ENCODE assay signal across 7 cellular contexts in the genomic region with DNA sequence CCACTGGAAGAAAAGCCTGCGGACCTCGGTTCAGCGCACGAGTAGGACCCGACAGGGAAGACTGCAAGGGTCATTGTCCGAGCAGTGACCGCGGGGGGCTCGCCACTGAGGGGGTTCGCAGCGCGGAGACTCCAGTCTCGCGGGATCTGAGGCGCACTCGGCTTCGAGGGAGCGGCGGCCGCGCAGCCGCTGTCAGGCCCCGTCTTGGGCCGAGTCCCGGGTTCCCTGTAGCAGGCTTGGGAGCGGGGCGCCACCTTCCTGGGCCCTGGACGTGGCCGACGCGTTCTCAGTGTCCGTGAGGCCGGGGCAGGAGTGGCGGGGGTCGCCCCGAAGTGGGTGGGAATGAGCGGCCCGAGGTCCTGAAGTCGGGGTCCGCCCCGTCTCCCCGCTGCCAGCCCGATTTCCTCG. TPM values are rescaled to one million over a fixed set of nuclear protein-coding genes. Genes with fewer than 3 reads are reported as not detected.
DNase-seq lines count a peak whose midpoint lies in the region; ATAC-seq, FAIRE-seq and TF ChIP-seq lines count a peak whose summit lies in the region.

No MANE protein-coding gene starts in this region.

- WGBS in heart left ventricle, 4 donors: 22 to 35% (median 24%) methylated on average over 33 to 44 of the region's 44 CpGs

- H3K4me3 Mint-ChIP-seq in WTC11: peak overlapping the region; percentile 67

- peak; percentile 3 for ATAC-seq in HG02571 (IDR thresholded peaks at IDR 0.05; ENCODE audit: unreplicated experiment)
- ATAC-seq in WTC11: peak; percentile 1
- peak in 2 of 4 donors; percentile 0 to 1 for ATAC-seq in heart left ventricle

- POLR2A ChIA-PET in WTC11 (lab: Charles Lee): interaction anchor here (1.0 to 1.7 kb wide), 5 partner anchors 8 to 140 kb away, joined by 3 to 7 read pairs (median 5); no protein-coding TSS in a partner anchor

- H3K9me3 Mint-ChIP-seq in WTC11: no peaks in the 10 kb centered on the region

- peak overlapping the region; percentile 95 for H3K27ac Mint-ChIP-seq in WTC11

- peaks cover 45% of the 10 kb centered on the region for H3K36me3 Mint-ChIP-seq in WTC11

- peaks cover 39% of the 10 kb centered on the region for H3K4me1 Mint-ChIP-seq in WTC11

- H3K27me3 Mint-ChIP-seq in WTC11 (ENCODE audit: low read depth): no peaks in the 10 kb centered on the region

- intact Hi-C loops in heart left ventricle (cut with DNase I): loop anchor here in 7 of 10 donors (5.0 to 10.0 kb wide), 11 partner anchors 80 to 780 kb away; a partner anchor contains a TSS

- H3K4me1 ChIP-seq in heart left ventricle: peaks cover 8 to 72% (median 64%) of the 10 kb centered on the region in 12 donors

- no peaks in the 10 kb centered on the region for H3K27me3 ChIP-seq in heart left ventricle

- CTCF ChIA-PET in WTC11 (lab: Charles Lee): interaction anchor here (0.6 to 3.0 kb wide), 7 partner anchors 8 to 271 kb away, joined by 3 to 27 read pairs (median 5); no protein-coding TSS in a partner anchor

- no peak for TF ChIP-seq POLR2A in heart left ventricle (IDR thresholded peaks at IDR 0.05)

- H3K27ac ChIP-seq in heart left ventricle: peak overlapping the region; percentile 86 to 100 (median 98)
- peak overlapping the region; percentile 34 to 99 (median 96) for H3K27ac ChIP-seq in skin epidermis

- no peak for TF ChIP-seq CTCF in WTC11 (IDR thresholded peaks at IDR 0.05)
- TF ChIP-seq CTCF in heart left ventricle (IDR thresholded peaks at IDR 0.05): no peak

- no peaks in the 10 kb centered on the region for H3K9me3 ChIP-seq in heart left ventricle

- FAIRE-seq in RCC 7860 (lab: Jason Lieb, UNC): no peak

- no peak for DNase-seq in WTC11 (ENCODE audit: low spot score)
- DNase-seq in heart left ventricle: peak in 3 of 5 donors; percentile 42 to 51 (median 44)
- no peak for DNase-seq in NCI-H2171 treated with DMSO at 0.1 percent for 48 hours (lab: John Stamatoyannopoulos, UW)
- no peak for DNase-seq in activated CD4-positive, CD25-positive, alpha-beta regulatory T cell treated with anti-CD3 and anti-CD28 coated beads, Interleukin-2, amount 50 U/mL, for 72 hours
- no peak for DNase-seq in RCC 7860 (ENCODE audit: low spot score)

- H3K4me3 ChIP-seq in heart left ventricle (peak overlapping the region; percentile 48 to 98 (median 73)), skin epidermis (peak overlapping the region; percentile 45 to 72 (median 59))

- H3K36me3 ChIP-seq in heart left ventricle: peaks cover 2 to 81% (median 62%) of the 10 kb centered on the region in 9 donors

TF ChIP-seq in WTC11, 78 proteins besides CTCF, POLR2A, EP300 and RAD21 (continues in another document):
- TF ChIP-seq NFATC4 (CRISPR knock-in tag; IDR thresholded peaks at IDR 0.05): peak; percentile 66; the same call in 1 of the 2 replicates
- TF ChIP-seq, protein P1, sequence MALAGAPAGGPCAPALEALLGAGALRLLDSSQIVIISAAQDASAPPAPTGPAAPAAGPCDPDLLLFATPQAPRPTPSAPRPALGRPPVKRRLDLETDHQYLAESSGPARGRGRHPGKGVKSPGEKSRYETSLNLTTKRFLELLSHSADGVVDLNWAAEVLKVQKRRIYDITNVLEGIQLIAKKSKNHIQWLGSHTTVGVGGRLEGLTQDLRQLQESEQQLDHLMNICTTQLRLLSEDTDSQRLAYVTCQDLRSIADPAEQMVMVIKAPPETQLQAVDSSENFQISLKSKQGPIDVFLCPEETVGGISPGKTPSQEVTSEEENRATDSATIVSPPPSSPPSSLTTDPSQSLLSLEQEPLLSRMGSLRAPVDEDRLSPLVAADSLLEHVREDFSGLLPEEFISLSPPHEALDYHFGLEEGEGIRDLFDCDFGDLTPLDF (CRISPR knock-in tag; IDR thresholded peaks at IDR 0.05): peak; percentile 68; the same call in 1 of the 2 replicates
- 0 out of 2 replicates have a peak, but pooled peaks have one; percentile 15 for TF ChIP-seq CREB1 (CRISPR knock-in tag; IDR thresholded peaks at IDR 0.05)
- TF ChIP-seq, protein P2, sequence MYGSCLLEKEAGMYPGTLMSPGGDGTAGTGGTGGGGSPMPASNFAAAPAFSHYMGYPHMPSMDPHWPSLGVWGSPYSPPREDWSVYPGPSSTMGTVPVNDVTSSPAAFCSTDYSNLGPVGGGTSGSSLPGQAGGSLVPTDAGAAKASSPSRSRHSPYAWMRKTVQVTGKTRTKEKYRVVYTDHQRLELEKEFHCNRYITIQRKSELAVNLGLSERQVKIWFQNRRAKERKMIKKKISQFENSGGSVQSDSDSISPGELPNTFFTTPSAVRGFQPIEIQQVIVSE (CRISPR knock-in tag; IDR thresholded peaks at IDR 0.05; ENCODE audit: borderline replicate concordance): no peak
- TF ChIP-seq, protein P3, sequence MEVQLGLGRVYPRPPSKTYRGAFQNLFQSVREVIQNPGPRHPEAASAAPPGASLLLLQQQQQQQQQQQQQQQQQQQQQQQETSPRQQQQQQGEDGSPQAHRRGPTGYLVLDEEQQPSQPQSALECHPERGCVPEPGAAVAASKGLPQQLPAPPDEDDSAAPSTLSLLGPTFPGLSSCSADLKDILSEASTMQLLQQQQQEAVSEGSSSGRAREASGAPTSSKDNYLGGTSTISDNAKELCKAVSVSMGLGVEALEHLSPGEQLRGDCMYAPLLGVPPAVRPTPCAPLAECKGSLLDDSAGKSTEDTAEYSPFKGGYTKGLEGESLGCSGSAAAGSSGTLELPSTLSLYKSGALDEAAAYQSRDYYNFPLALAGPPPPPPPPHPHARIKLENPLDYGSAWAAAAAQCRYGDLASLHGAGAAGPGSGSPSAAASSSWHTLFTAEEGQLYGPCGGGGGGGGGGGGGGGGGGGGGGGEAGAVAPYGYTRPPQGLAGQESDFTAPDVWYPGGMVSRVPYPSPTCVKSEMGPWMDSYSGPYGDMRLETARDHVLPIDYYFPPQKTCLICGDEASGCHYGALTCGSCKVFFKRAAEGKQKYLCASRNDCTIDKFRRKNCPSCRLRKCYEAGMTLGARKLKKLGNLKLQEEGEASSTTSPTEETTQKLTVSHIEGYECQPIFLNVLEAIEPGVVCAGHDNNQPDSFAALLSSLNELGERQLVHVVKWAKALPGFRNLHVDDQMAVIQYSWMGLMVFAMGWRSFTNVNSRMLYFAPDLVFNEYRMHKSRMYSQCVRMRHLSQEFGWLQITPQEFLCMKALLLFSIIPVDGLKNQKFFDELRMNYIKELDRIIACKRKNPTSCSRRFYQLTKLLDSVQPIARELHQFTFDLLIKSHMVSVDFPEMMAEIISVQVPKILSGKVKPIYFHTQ (CRISPR knock-in tag; IDR thresholded peaks at IDR 0.05): peak; percentile 83; the same call in 1 of the 2 replicates
- TF ChIP-seq NR1H2 (CRISPR knock-in tag; IDR thresholded peaks at IDR 0.05): no peak
- TF ChIP-seq, protein P4, sequence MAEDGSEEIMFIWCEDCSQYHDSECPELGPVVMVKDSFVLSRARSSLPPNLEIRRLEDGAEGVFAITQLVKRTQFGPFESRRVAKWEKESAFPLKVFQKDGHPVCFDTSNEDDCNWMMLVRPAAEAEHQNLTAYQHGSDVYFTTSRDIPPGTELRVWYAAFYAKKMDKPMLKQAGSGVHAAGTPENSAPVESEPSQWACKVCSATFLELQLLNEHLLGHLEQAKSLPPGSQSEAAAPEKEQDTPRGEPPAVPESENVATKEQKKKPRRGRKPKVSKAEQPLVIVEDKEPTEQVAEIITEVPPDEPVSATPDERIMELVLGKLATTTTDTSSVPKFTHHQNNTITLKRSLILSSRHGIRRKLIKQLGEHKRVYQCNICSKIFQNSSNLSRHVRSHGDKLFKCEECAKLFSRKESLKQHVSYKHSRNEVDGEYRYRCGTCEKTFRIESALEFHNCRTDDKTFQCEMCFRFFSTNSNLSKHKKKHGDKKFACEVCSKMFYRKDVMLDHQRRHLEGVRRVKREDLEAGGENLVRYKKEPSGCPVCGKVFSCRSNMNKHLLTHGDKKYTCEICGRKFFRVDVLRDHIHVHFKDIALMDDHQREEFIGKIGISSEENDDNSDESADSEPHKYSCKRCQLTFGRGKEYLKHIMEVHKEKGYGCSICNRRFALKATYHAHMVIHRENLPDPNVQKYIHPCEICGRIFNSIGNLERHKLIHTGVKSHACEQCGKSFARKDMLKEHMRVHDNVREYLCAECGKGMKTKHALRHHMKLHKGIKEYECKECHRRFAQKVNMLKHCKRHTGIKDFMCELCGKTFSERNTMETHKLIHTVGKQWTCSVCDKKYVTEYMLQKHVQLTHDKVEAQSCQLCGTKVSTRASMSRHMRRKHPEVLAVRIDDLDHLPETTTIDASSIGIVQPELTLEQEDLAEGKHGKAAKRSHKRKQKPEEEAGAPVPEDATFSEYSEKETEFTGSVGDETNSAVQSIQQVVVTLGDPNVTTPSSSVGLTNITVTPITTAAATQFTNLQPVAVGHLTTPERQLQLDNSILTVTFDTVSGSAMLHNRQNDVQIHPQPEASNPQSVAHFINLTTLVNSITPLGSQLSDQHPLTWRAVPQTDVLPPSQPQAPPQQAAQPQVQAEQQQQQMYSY (CRISPR knock-in tag; IDR thresholded peaks at IDR 0.05): peak; percentile 6; the same call in 1 of the 2 replicates
- TF ChIP-seq ZNF671 (CRISPR knock-in tag; IDR thresholded peaks at IDR 0.05): peak; percentile 84; the same call in 1 of the 2 replicates
- TF ChIP-seq ZNF416 (CRISPR knock-in tag; IDR thresholded peaks at IDR 0.05): peak; percentile 44; the same call in 1 of the 2 replicates
- no peak for TF ChIP-seq SOX15 (CRISPR knock-in tag; IDR thresholded peaks at IDR 0.05)
- TF ChIP-seq, protein P5, sequence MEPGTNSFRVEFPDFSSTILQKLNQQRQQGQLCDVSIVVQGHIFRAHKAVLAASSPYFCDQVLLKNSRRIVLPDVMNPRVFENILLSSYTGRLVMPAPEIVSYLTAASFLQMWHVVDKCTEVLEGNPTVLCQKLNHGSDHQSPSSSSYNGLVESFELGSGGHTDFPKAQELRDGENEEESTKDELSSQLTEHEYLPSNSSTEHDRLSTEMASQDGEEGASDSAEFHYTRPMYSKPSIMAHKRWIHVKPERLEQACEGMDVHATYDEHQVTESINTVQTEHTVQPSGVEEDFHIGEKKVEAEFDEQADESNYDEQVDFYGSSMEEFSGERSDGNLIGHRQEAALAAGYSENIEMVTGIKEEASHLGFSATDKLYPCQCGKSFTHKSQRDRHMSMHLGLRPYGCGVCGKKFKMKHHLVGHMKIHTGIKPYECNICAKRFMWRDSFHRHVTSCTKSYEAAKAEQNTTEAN (CRISPR knock-in tag; IDR thresholded peaks at IDR 0.05): no peak

RNA-seq across cellular contexts. Expression of a gene that starts 0.5 kb away (rescaled TPM):
- total RNA-seq in WTC11 (2021) (59.4 to 65.9 TPM (median 65.7 TPM) in 3 replicates), heart left ventricle (10 to 100 TPM; 11.6 to 46.7 (median 18.7) TPM)
- polyA plus RNA-seq in heart left ventricle: 10 to 100 TPM; 23.8 to 56.4 TPM

RNA-seq across cellular contexts. Expression of a gene that starts 5.7 kb away (rescaled TPM):
- 256 to 298 TPM (median 256 TPM) in 3 replicates for total RNA-seq in WTC11 (2021)
- total RNA-seq in heart left ventricle: 100 to 1,000 TPM; 149 to 425 (median 269) TPM
- polyA plus RNA-seq in heart left ventricle: 100 to 1,000 TPM; 217 to 282 TPM

RNA-seq across cellular contexts. Expression of a gene that starts 10.8 kb away (rescaled TPM):
- total RNA-seq in WTC11 (2021) (11.4 to 14.2 TPM (median 12.6 TPM) in 3 replicates), heart left ventricle (not detected)
- polyA plus RNA-seq in heart left ventricle: not detected

RNA-seq across cellular contexts. Expression of a gene that starts 26.5 kb away (rescaled TPM):
- 189 to 190 TPM (median 189 TPM) in 3 replicates for total RNA-seq in WTC11 (2021)
- total RNA-seq in heart left ventricle: 100 to 1,000 TPM in 1 of 9 donors, 10 to 100 TPM in 8; 25.8 to 115 (median 60.5) TPM
- 10 to 100 TPM; 31.5 to 33.6 TPM for polyA plus RNA-seq in heart left ventricle

RNA-seq across cellular contexts. Expression of a gene that starts 33.3 kb away (rescaled TPM):
- total RNA-seq in WTC11 (2021) (262 to 277 TPM (median 270 TPM) in 3 replicates), heart left ventricle (100 to 1,000 TPM; 201 to 584 (median 450) TPM)
- 1,000 to 10,000 TPM in 1 of 2 donors, 100 to 1,000 TPM in 1; 459 to 1,034 TPM for polyA plus RNA-seq in heart left ventricle

Comparison
In these comparisons a context has a peak if more than half of its experiments do, and no peak if none do; other contexts are left out.
1. DNase-seq: peak in heart left ventricle (3 of 5); none in WTC11 (single experiment), NCI-H2171 treated with DMSO at 0.1 percent for 48 hours (single experiment), activated CD4-positive, CD25-positive, alpha-beta regulatory T cell treated with anti-CD3 and anti-CD28 coated beads, Interleukin-2, amount 50 U/mL, for 72 hours (single experiment) and RCC 7860 (single experiment).
2. RNA of a gene that starts 10.8 kb away (total RNA-seq): 11.4 to 14.2 TPM in WTC11; not detected in heart left ventricle; every median in the first group is over 10 times any median in the second.